Comparison of ENCODE assay signal across 14 cellular contexts in the genomic region with DNA sequence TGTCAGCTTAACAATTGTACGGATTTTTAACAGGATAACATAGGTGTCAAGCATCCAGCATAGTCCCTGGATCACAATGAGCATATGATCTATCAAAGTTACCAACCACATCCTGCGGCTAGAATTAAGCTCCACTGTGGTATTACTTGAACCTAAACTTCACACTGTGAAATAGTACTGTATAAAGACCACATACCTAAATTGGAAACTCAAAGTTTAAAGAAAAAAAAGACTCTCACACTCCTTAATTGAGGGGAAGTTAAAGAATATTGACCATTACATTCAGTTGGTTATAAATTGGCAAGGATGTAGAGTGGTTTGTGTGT.
"Had no signal": no experiment of that assay in that cellular context is flagged by ENCODE, and none has a peak within 500 bp of the region (broad histone marks: within the 10 kb centered on the region; RNA-seq: fewer than 3 reads in every experiment).

No MANE protein-coding gene starts in this region.

- H3K27me3 ChIP-seq: colonic mucosa, gastrocnemius medialis, heart right ventricle, left lung, thyroid gland had no signal

- H3K4me1 ChIP-seq: colonic mucosa, gastrocnemius medialis, heart right ventricle, left lung, thyroid gland had no signal

- H3K4me3 ChIP-seq: colonic mucosa, gastrocnemius medialis, heart right ventricle, left lung, thyroid gland had no signal

- H3K27ac ChIP-seq: colonic mucosa, epithelial cell of prostate, gastrocnemius medialis, heart right ventricle, left lung, thyroid gland had no signal

- H3K9me3 ChIP-seq: colonic mucosa, gastrocnemius medialis, thyroid gland had no signal

- H3K4me3 Mint-ChIP-seq: WTC11 had no signal

- H3K36me3 ChIP-seq: colonic mucosa, gastrocnemius medialis, heart right ventricle, left lung, thyroid gland had no signal

- FAIRE-seq: urothelium cell line had no signal

- ATAC-seq: gastrocnemius medialis, heart right ventricle, left lung, WTC11 had no signal

- H3K27ac Mint-ChIP-seq: WTC11 had no signal

- DNase-seq: activated CD4-positive, alpha-beta T cell treated with anti-CD3 and anti-CD28 coated beads, Interleukin-2, amount 50 U/mL, for 1 hour; activated CD8-positive, alpha-beta memory T cell treated with anti-CD3 and anti-CD28 coated beads, Interleukin-2, amount 50 U/mL, for 4 hours; colonic mucosa; effector memory CD4-positive, alpha-beta T cell; gastrocnemius medialis; heart right ventricle; left lung; retina; stimulated activated CD4-positive, alpha-beta T cell treated with anti-CD3 and anti-CD28 coated beads, Interleukin-15, amount 100 ng/mL, for 24 hours; stimulated activated CD4-positive, alpha-beta T cell treated with anti-CD3 and anti-CD28 coated beads, Interleukin-4, amount 100 ng/mL, for 24 hours; thyroid gland had no signal
